31 cellular contexts compared by ENCODE assay signal in genomic region chr12:27345376-27345775, GRCh38.
"Had no signal": no experiment of that assay in that cellular context is flagged by ENCODE, and none has a peak within 500 bp of the region (broad histone marks: within the 10 kb centered on the region; RNA-seq: fewer than 3 reads in every experiment).

No MANE protein-coding gene starts in this region.

- H3K27ac ChIP-seq: adrenal gland, body of pancreas, gastroesophageal sphincter, hepatocyte, ovary, prostate gland, sigmoid colon, thyroid gland, upper lobe of right lung had no signal

- H3K27ac Mint-ChIP-seq: activated B cell treated with CpG ODN at 0.5 μM for 24 hours; activated CD8-positive, alpha-beta memory T cell treated with anti-CD3 and anti-CD28 coated beads, Interleukin-2, amount 10 ng/mL, durations not matched to agents 7 days and 5 days; activated CD8-positive, alpha-beta T cell treated with anti-CD3 and anti-CD28 coated beads, Interleukin-2, amount 10 ng/mL, durations not matched to agents 7 days and 5 days; activated naive CD8-positive, alpha-beta T cell; activated T-cell treated with anti-CD3 and anti-CD28 coated beads, Interleukin-2, amount 50 U/mL, for 72 hours; mesothelial cell of epicardium; stimulated activated effector memory CD8-positive, alpha-beta T cell treated with anti-CD3 and anti-CD28 coated beads, Interleukin-12 subunit alpha, Interleukin-12 subunit beta, amount 100 ng/mL, for 72 hours; stimulated activated naive CD8-positive, alpha-beta T cell treated with anti-CD3 and anti-CD28 coated beads, Interleukin-15, Interleukin-2, amounts not matched to agents 100 ng/mL and 50 ng/mL, for 24 hours; T-helper 2 cell treated with Interferon-gamma antibody and Interleukin-4, amounts not matched to agents 5 μg/mL and 100 μg/mL, for 36 hours had no signal

- H3K27me3 Mint-ChIP-seq: activated B cell treated with CpG ODN at 0.5 μM for 24 hours; activated CD8-positive, alpha-beta memory T cell treated with anti-CD3 and anti-CD28 coated beads, Interleukin-2, amount 10 ng/mL, durations not matched to agents 7 days and 5 days; activated naive CD8-positive, alpha-beta T cell; naive B cell; stimulated activated naive CD8-positive, alpha-beta T cell treated with anti-CD3 and anti-CD28 coated beads, Interleukin-15, Interleukin-2, amounts not matched to agents 100 ng/mL and 50 ng/mL, for 24 hours had no signal

- ATAC-seq: activated CD8-positive, alpha-beta memory T cell treated with anti-CD3 and anti-CD28 coated beads, Interleukin-2, amount 10 ng/mL, durations not matched to agents 7 days and 5 days; activated CD8-positive, alpha-beta T cell treated with anti-CD3 and anti-CD28 coated beads, Interleukin-2, amount 10 ng/mL, durations not matched to agents 7 days and 5 days; activated T-cell treated with anti-CD3 and anti-CD28 coated beads, Interleukin-2, amount 50 U/mL, for 72 hours; body of pancreas; gastroesophageal sphincter; left cardiac atrium; left ventricle myocardium superior; stimulated activated effector memory CD8-positive, alpha-beta T cell treated with anti-CD3 and anti-CD28 coated beads, Interleukin-12 subunit alpha, Interleukin-12 subunit beta, amount 100 ng/mL, for 72 hours; upper lobe of right lung had no signal

- H3K4me1 ChIP-seq: adrenal gland, body of pancreas, gastroesophageal sphincter, prostate gland, thyroid gland, upper lobe of right lung had no signal

- DNase-seq: activated B cell treated with CpG ODN at 0.5 μM for 24 hours; activated CD4-positive, alpha-beta T cell treated with anti-CD3 and anti-CD28 coated beads, Interleukin-2, amount 50 U/mL, for 1 hour; activated CD8-positive, alpha-beta memory T cell treated with anti-CD3 and anti-CD28 coated beads, Interleukin-2, amount 10 ng/mL, durations not matched to agents 7 days and 5 days; activated CD8-positive, alpha-beta T cell treated with anti-CD3 and anti-CD28 coated beads, Interleukin-2, amount 10 ng/mL, durations not matched to agents 7 days and 5 days; activated naive CD4-positive, alpha-beta T cell; activated T-cell treated with anti-CD3 and anti-CD28 coated beads, Interleukin-2, amount 50 U/mL, for 72 hours; adrenal gland; aorta; body of pancreas; dermis blood vessel endothelial cell; effector CD4-positive, alpha-beta T cell; islet precursor cell; left cardiac atrium; left ventricle myocardium superior; naive B cell; ovary; retina; sigmoid colon; small intestine; stimulated activated CD4-positive, alpha-beta T cell treated with anti-CD3 and anti-CD28 coated beads, Interleukin-4, amount 100 ng/mL, for 24 hours; substantia nigra; upper lobe of right lung had no signal

- H3K4me2 ChIP-seq: hepatocyte had no signal

- H3K4me3 Mint-ChIP-seq: activated B cell treated with CpG ODN at 0.5 μM for 24 hours; activated CD8-positive, alpha-beta memory T cell treated with anti-CD3 and anti-CD28 coated beads, Interleukin-2, amount 10 ng/mL, durations not matched to agents 7 days and 5 days; activated CD8-positive, alpha-beta T cell treated with anti-CD3 and anti-CD28 coated beads, Interleukin-2, amount 10 ng/mL, durations not matched to agents 7 days and 5 days; activated naive CD8-positive, alpha-beta T cell; activated T-cell treated with anti-CD3 and anti-CD28 coated beads, Interleukin-2, amount 50 U/mL, for 72 hours; mesothelial cell of epicardium; naive B cell; stimulated activated effector memory CD8-positive, alpha-beta T cell treated with anti-CD3 and anti-CD28 coated beads, Interleukin-12 subunit alpha, Interleukin-12 subunit beta, amount 100 ng/mL, for 72 hours; stimulated activated naive CD8-positive, alpha-beta T cell treated with anti-CD3 and anti-CD28 coated beads, Interleukin-15, Interleukin-2, amounts not matched to agents 100 ng/mL and 50 ng/mL, for 24 hours; T-helper 2 cell treated with Interferon-gamma antibody and Interleukin-4, amounts not matched to agents 5 μg/mL and 100 μg/mL, for 36 hours had no signal

- H3K4me1 Mint-ChIP-seq: activated B cell treated with CpG ODN at 0.5 μM for 24 hours; activated CD8-positive, alpha-beta memory T cell treated with anti-CD3 and anti-CD28 coated beads, Interleukin-2, amount 10 ng/mL, durations not matched to agents 7 days and 5 days; mesothelial cell of epicardium; stimulated activated effector memory CD8-positive, alpha-beta T cell treated with anti-CD3 and anti-CD28 coated beads, Interleukin-12 subunit alpha, Interleukin-12 subunit beta, amount 100 ng/mL, for 72 hours had no signal

- H3K4me3 ChIP-seq: adrenal gland, body of pancreas, gastroesophageal sphincter, hepatocyte, ovary, prostate gland, sigmoid colon, thyroid gland, upper lobe of right lung had no signal

- H3K79me2 ChIP-seq: hepatocyte had no signal

- H2AFZ ChIP-seq: hepatocyte had no signal

- H3K36me3 Mint-ChIP-seq: activated naive CD8-positive, alpha-beta T cell; mesothelial cell of epicardium; naive B cell; stimulated activated effector memory CD8-positive, alpha-beta T cell treated with anti-CD3 and anti-CD28 coated beads, Interleukin-12 subunit alpha, Interleukin-12 subunit beta, amount 100 ng/mL, for 72 hours had no signal

- H3K36me3 ChIP-seq: adrenal gland, gastroesophageal sphincter, ovary, prostate gland, sigmoid colon, thyroid gland, upper lobe of right lung had no signal

- H3K9me3 ChIP-seq: adrenal gland, body of pancreas, gastroesophageal sphincter, ovary, prostate gland, sigmoid colon, thyroid gland, upper lobe of right lung had no signal

- H3K9me3 Mint-ChIP-seq: activated B cell treated with CpG ODN at 0.5 μM for 24 hours; activated T-cell treated with anti-CD3 and anti-CD28 coated beads, Interleukin-2, amount 50 U/mL, for 72 hours; naive B cell; stimulated activated effector memory CD8-positive, alpha-beta T cell treated with anti-CD3 and anti-CD28 coated beads, Interleukin-12 subunit alpha, Interleukin-12 subunit beta, amount 100 ng/mL, for 72 hours; stimulated activated naive CD8-positive, alpha-beta T cell treated with anti-CD3 and anti-CD28 coated beads, Interleukin-15, Interleukin-2, amounts not matched to agents 100 ng/mL and 50 ng/mL, for 24 hours; T-helper 2 cell treated with Interferon-gamma antibody and Interleukin-4, amounts not matched to agents 5 μg/mL and 100 μg/mL, for 36 hours had no signal

- H3K27me3 ChIP-seq: adrenal gland, body of pancreas, gastroesophageal sphincter, hepatocyte, ovary, sigmoid colon, thyroid gland, upper lobe of right lung had no signal
